In genomic region chr2:151025816-151026215, GRCh38 we compare ENCODE assay signal across 4 cellular contexts.
"Had no signal": no experiment of that assay in that cellular context is flagged by ENCODE, and none has a peak within 500 bp of the region (broad histone marks: within the 10 kb centered on the region; RNA-seq: fewer than 3 reads in every experiment).

No MANE protein-coding gene starts in this region.

- DNase-seq: IMR-90, KBM-7 had no signal

- H3K27ac ChIP-seq: HL-60 had no signal

- H3K4me3 ChIP-seq: K562 had no signal
